ENCODE assay signal across 20 cellular contexts in genomic region chr3:156543043-156543555, GRCh38. TPM values are rescaled to one million over a fixed set of nuclear protein-coding genes. Genes with fewer than 3 reads are reported as not detected.
DNase-seq lines count a peak whose midpoint lies in the region; ATAC-seq and TF ChIP-seq lines count a peak whose summit lies in the region.
"Had no signal": no experiment of that assay in that cellular context is flagged by ENCODE, and none has a peak within 500 bp of the region (broad histone marks: within the 10 kb centered on the region; RNA-seq: fewer than 3 reads in every experiment).

No MANE protein-coding gene starts in this region.

- DNase-seq in left ventricle myocardium inferior = no peak
- DNase-seq in left cardiac atrium = no peak
- DNase-seq in effector memory CD8-positive, alpha-beta T cell = no peak
- no peak for DNase-seq in vagina (ENCODE audit: extremely low spot score in 2 of 2)
- DNase-seq in upper lobe of left lung = no peak
- DNase-seq in NCI-H526 (lab: John Stamatoyannopoulos, UW) = no peak
- DNase-seq: activated CD4-positive, alpha-beta T cell treated with anti-CD3 and anti-CD28 coated beads, Interleukin-2, amount 10 ng/mL, durations not matched to agents 7 days and 5 days; activated naive CD4-positive, alpha-beta T cell treated with anti-CD3 and anti-CD28 coated beads for 36 hours; CD4-positive, CD25-positive, alpha-beta regulatory T cell; hypothalamus; kidney glomerular epithelial cell; NCI-H1048; NCI-H2107; NCI-H526 treated with DMSO at 0.1 percent for 48 hours; upper lobe of right lung had no signal

- no peaks in the 10 kb centered on the region for H3K27me3 Mint-ChIP-seq in effector memory CD8-positive, alpha-beta T cell
- H3K27me3 Mint-ChIP-seq: activated CD4-positive, alpha-beta T cell treated with anti-CD3 and anti-CD28 coated beads, Interleukin-2, amount 10 ng/mL, durations not matched to agents 7 days and 5 days; brain; CD4-positive, CD25-positive, alpha-beta regulatory T cell had no signal

- no peak for TF ChIP-seq CTCF in left ventricle myocardium inferior (IDR thresholded peaks at IDR 0.05; ENCODE audit: borderline replicate concordance)
- no peak for TF ChIP-seq CTCF in vagina (IDR thresholded peaks at IDR 0.05)
- TF ChIP-seq CTCF in upper lobe of left lung (IDR thresholded peaks at IDR 0.05) = no peak

- H3K27me3 ChIP-seq in left ventricle myocardium inferior (ENCODE audit: low read depth) = no peaks in the 10 kb centered on the region
- H3K27me3 ChIP-seq in rectal smooth muscle tissue (ENCODE audit: control insufficient read depth, insufficient read depth, low read length) = no peaks in the 10 kb centered on the region
- H3K27me3 ChIP-seq in vagina = no peaks in the 10 kb centered on the region
- H3K27me3 ChIP-seq in upper lobe of left lung = no peaks in the 10 kb centered on the region
- H3K27me3 ChIP-seq: upper lobe of right lung had no signal

- intact Hi-C loops in left ventricle myocardium inferior (cut with micrococcal nuclease) (no loop called here), left cardiac atrium (cut with DNase I) (no loop called here), vagina (cut with DNase I) (no loop called here)

- H3K4me3 Mint-ChIP-seq in effector memory CD8-positive, alpha-beta T cell = no peak overlapping the region
- H3K4me3 Mint-ChIP-seq: activated CD4-positive, alpha-beta T cell treated with anti-CD3 and anti-CD28 coated beads, Interleukin-2, amount 10 ng/mL, durations not matched to agents 7 days and 5 days; activated naive CD4-positive, alpha-beta T cell treated with anti-CD3 and anti-CD28 coated beads for 36 hours; brain; CD4-positive, CD25-positive, alpha-beta regulatory T cell had no signal

- no peak for TF ChIP-seq EP300 in upper lobe of left lung (IDR thresholded peaks at IDR 0.05)

- WGBS in upper lobe of left lung, 2 donors = 75 to 85% methylated on average over 2 of the region's 2 CpGs

- H3K36me3 ChIP-seq in left ventricle myocardium inferior (peaks cover 66% of the 10 kb centered on the region), rectal smooth muscle tissue (ENCODE audit: control insufficient read depth, insufficient read depth, low read length) (peaks cover 2% of the 10 kb centered on the region), vagina (peaks cover 0 to 49% of the 10 kb centered on the region in 2 donors), upper lobe of left lung (peaks cover 12 to 91% (median 45%) of the 10 kb centered on the region in 4 donors)

- no peak for TF ChIP-seq POLR2A in vagina (IDR thresholded peaks at IDR 0.05)
- TF ChIP-seq POLR2A in upper lobe of left lung (IDR thresholded peaks at IDR 0.05) = no peak

- peak overlapping the region; percentile 15 for H3K4me3 ChIP-seq in left ventricle myocardium inferior
- H3K4me3 ChIP-seq in rectal smooth muscle tissue (ENCODE audit: low read length) = no peak overlapping the region
- no peak overlapping the region for H3K4me3 ChIP-seq in vagina
- H3K4me3 ChIP-seq in upper lobe of left lung = no peak overlapping the region
- H3K4me3 ChIP-seq: K562, skin epidermis, upper lobe of right lung had no signal

- H3K27ac ChIP-seq in left ventricle myocardium inferior (replicated peaks) (peak overlapping the region; percentile 96), rectal smooth muscle tissue (ENCODE audit: low read depth, low read length) (peak overlapping the region; percentile 7), vagina (peak overlapping the region; percentile 42), upper lobe of left lung (peak overlapping the region in 1 of 4 donors; percentile 30)
- H3K27ac ChIP-seq: upper lobe of right lung had no signal

- H3K27ac Mint-ChIP-seq in effector memory CD8-positive, alpha-beta T cell = peak overlapping the region; percentile 14 to 55
- H3K27ac Mint-ChIP-seq: activated CD4-positive, alpha-beta T cell treated with anti-CD3 and anti-CD28 coated beads, Interleukin-2, amount 10 ng/mL, durations not matched to agents 7 days and 5 days; activated naive CD4-positive, alpha-beta T cell treated with anti-CD3 and anti-CD28 coated beads for 36 hours; CD4-positive, CD25-positive, alpha-beta regulatory T cell had no signal

- ATAC-seq in left cardiac atrium (no peak), upper lobe of left lung (ENCODE audit: low FRiP score in 2 of 2) (no peak), HG03521 (IDR thresholded peaks at IDR 0.05; ENCODE audit: unreplicated experiment) (no peak)
- no peak for ATAC-seq in effector memory CD8-positive, alpha-beta T cell (replicated peaks)
- ATAC-seq: K562, upper lobe of right lung had no signal

- H3K36me3 Mint-ChIP-seq in effector memory CD8-positive, alpha-beta T cell (ENCODE audit: insufficient read depth) = peaks cover 82% of the 10 kb centered on the region

- H3K4me1 Mint-ChIP-seq in effector memory CD8-positive, alpha-beta T cell (ENCODE audit: low read depth in 2 of 2) = peaks cover 8 to 18% of the 10 kb centered on the region in 2 donors

- H3K9me3 ChIP-seq in left ventricle myocardium inferior (replicated peaks) (no peaks in the 10 kb centered on the region), vagina (no peaks in the 10 kb centered on the region), upper lobe of left lung (no peaks in the 10 kb centered on the region)
- H3K9me3 ChIP-seq: upper lobe of right lung had no signal

- peaks cover 75% of the 10 kb centered on the region for H3K4me1 ChIP-seq in left ventricle myocardium inferior
- peaks cover 31% of the 10 kb centered on the region for H3K4me1 ChIP-seq in rectal smooth muscle tissue (ENCODE audit: control insufficient read depth, insufficient read depth, low read length)
- peaks cover 42% of the 10 kb centered on the region for H3K4me1 ChIP-seq in vagina
- H3K4me1 ChIP-seq in upper lobe of left lung = peaks cover 0 to 8% (median 3%) of the 10 kb centered on the region in 4 donors

- H3K9ac ChIP-seq in rectal smooth muscle tissue (ENCODE audit: low read length) = no peak overlapping the region

- H3K9me3 Mint-ChIP-seq in effector memory CD8-positive, alpha-beta T cell = no peaks in the 10 kb centered on the region
- H3K9me3 Mint-ChIP-seq: activated CD4-positive, alpha-beta T cell treated with anti-CD3 and anti-CD28 coated beads, Interleukin-2, amount 10 ng/mL, durations not matched to agents 7 days and 5 days; activated naive CD4-positive, alpha-beta T cell treated with anti-CD3 and anti-CD28 coated beads for 36 hours; brain; CD4-positive, CD25-positive, alpha-beta regulatory T cell had no signal

RNA-seq across cellular contexts. Expression of gene SSR3, which starts 11.8 kb away (rescaled TPM):
- total RNA-seq in left ventricle myocardium inferior (208 TPM), left cardiac atrium (100 to 1,000 TPM; 145 to 162 TPM), vagina (68.0 TPM), upper lobe of left lung (100 to 1,000 TPM in 4 of 6 donors, 10 to 100 TPM in 2; 25.1 to 178 (median 132) TPM)
